8 cellular contexts compared by ENCODE assay signal in genomic region chr16:27449434-27450188, GRCh38. TPM values are rescaled to one million over a fixed set of nuclear protein-coding genes. Genes with fewer than 3 reads are reported as not detected.
DNase-seq lines count a peak whose midpoint lies in the region; ATAC-seq lines count a peak whose summit lies in the region.

No MANE protein-coding gene starts in this region.

- peaks cover 76% of the 10 kb centered on the region for H3K4me1 ChIP-seq in BLaER1
- no peaks in the 10 kb centered on the region for H3K4me1 ChIP-seq in HAP-1

- peaks cover 93% of the 10 kb centered on the region for H3K36me3 Mint-ChIP-seq in stimulated activated effector memory CD8-positive, alpha-beta T cell treated with anti-CD3 and anti-CD28 coated beads, Interleukin-12 subunit alpha, Interleukin-12 subunit beta, amount 100 ng/mL, for 72 hours

- ATAC-seq in GM21825 (IDR thresholded peaks at IDR 0.05; ENCODE audit: unreplicated experiment) (peak; percentile 62), esophagus mucosa (peak; percentile 5)
- peak; percentile 83 for ATAC-seq in stimulated activated effector memory CD8-positive, alpha-beta T cell treated with anti-CD3 and anti-CD28 coated beads, Interleukin-12 subunit alpha, Interleukin-12 subunit beta, amount 100 ng/mL, for 72 hours

- peak overlapping the region; percentile 94 for H3K4me2 ChIP-seq in BLaER1

- peak overlapping the region; percentile 94 for H3K27ac Mint-ChIP-seq in stimulated activated effector memory CD8-positive, alpha-beta T cell treated with anti-CD3 and anti-CD28 coated beads, Interleukin-12 subunit alpha, Interleukin-12 subunit beta, amount 100 ng/mL, for 72 hours

- peaks cover 97% of the 10 kb centered on the region for H3K4me1 Mint-ChIP-seq in stimulated activated effector memory CD8-positive, alpha-beta T cell treated with anti-CD3 and anti-CD28 coated beads, Interleukin-12 subunit alpha, Interleukin-12 subunit beta, amount 100 ng/mL, for 72 hours

- peaks cover 5% of the 10 kb centered on the region for H3K9me3 Mint-ChIP-seq in stimulated activated effector memory CD8-positive, alpha-beta T cell treated with anti-CD3 and anti-CD28 coated beads, Interleukin-12 subunit alpha, Interleukin-12 subunit beta, amount 100 ng/mL, for 72 hours

- H3K9me3 ChIP-seq in BLaER1 (peaks cover 13% of the 10 kb centered on the region), HAP-1 (peaks cover 3% of the 10 kb centered on the region)

- peak overlapping the region; percentile 67 for H3K4me3 Mint-ChIP-seq in stimulated activated effector memory CD8-positive, alpha-beta T cell treated with anti-CD3 and anti-CD28 coated beads, Interleukin-12 subunit alpha, Interleukin-12 subunit beta, amount 100 ng/mL, for 72 hours

- H3K27me3 ChIP-seq in BLaER1 (no peaks in the 10 kb centered on the region), HAP-1 (ENCODE audit: low read depth) (no peaks in the 10 kb centered on the region)

- H3K9ac ChIP-seq in BLaER1: peak overlapping the region; percentile 51; the same call in 1 of the 2 replicates

- peaks cover 34% of the 10 kb centered on the region for H3K36me3 ChIP-seq in BLaER1
- no peaks in the 10 kb centered on the region for H3K36me3 ChIP-seq in HAP-1 (replicated peaks)

- DNase-seq in activated CD4-positive, alpha-beta T cell treated with anti-CD3 and anti-CD28 coated beads for 1 hour: peak; percentile 47
- peak; percentile 62 to 89 for DNase-seq in stimulated activated effector memory CD8-positive, alpha-beta T cell treated with anti-CD3 and anti-CD28 coated beads, Interleukin-12 subunit alpha, Interleukin-12 subunit beta, amount 100 ng/mL, for 72 hours (ENCODE audit: low spot score in 2 of 2)
- DNase-seq in HAP-1 (ENCODE audit: low spot score in 2 of 2): no peak
- DNase-seq in HuH-7 (ENCODE audit: low spot score): no peak
- no peak for DNase-seq in occipital lobe (lab: John Stamatoyannopoulos, UW)

- in situ Hi-C loops in HAP-1 (cut with MboI; ENCODE audit: low sequenced_read_pairs): loop anchor here (25.0 kb wide), 1 partner anchor 212 kb away; no protein-coding TSS in a partner anchor

- H4K20me1 ChIP-seq in BLaER1: no peaks in the 10 kb centered on the region

- H3K27ac ChIP-seq in BLaER1: peak overlapping the region; percentile 57; the same call in 1 of the 2 replicates

- H3K4me3 ChIP-seq in BLaER1: peak overlapping the region; percentile 39
- no peak overlapping the region for H3K4me3 ChIP-seq in HAP-1

RNA-seq across cellular contexts. Expression of gene IL21R, which starts 47.6 kb away (rescaled TPM):
- total RNA-seq in esophagus mucosa (0.56 TPM), occipital lobe (not detected)

Comparison
In these comparisons a context has a peak if more than half of its experiments do, and no peak if none do; other contexts are left out.
1. ATAC-seq: peak in every context shown above with its lines; median percentile 83 in stimulated activated effector memory CD8-positive, alpha-beta T cell treated with anti-CD3 and anti-CD28 coated beads, Interleukin-12 subunit alpha, Interleukin-12 subunit beta, amount 100 ng/mL, for 72 hours; 62 in GM21825; 5 in esophagus mucosa.
2. DNase-seq: peak in activated CD4-positive, alpha-beta T cell treated with anti-CD3 and anti-CD28 coated beads for 1 hour (single experiment) and stimulated activated effector memory CD8-positive, alpha-beta T cell treated with anti-CD3 and anti-CD28 coated beads, Interleukin-12 subunit alpha, Interleukin-12 subunit beta, amount 100 ng/mL, for 72 hours (2 of 2); none in HAP-1 (0 of 2), HuH-7 (single experiment) and occipital lobe (single experiment).